In genomic region chr9:101397746-101398334, GRCh38 we compare ENCODE assay signal across 8 cellular contexts. TPM values are rescaled to one million over a fixed set of nuclear protein-coding genes. Genes with fewer than 3 reads are reported as not detected.
DNase-seq lines count a peak whose midpoint lies in the region; ATAC-seq and TF ChIP-seq lines count a peak whose summit lies in the region.

No MANE protein-coding gene starts in this region.

- peak overlapping the region; percentile 90 for H3K27ac ChIP-seq in brain microvascular endothelial cell

- peak in 1 of 2 donors; percentile 2 for DNase-seq in activated T-cell treated with anti-CD3 and anti-CD28 coated beads, Interleukin-2, amount 50 U/mL, for 72 hours
- DNase-seq in activated T-cell treated with anti-CD3 and anti-CD28 coated beads, Interleukin-2, amount 50 U/mL, for 48 hours = no peak
- DNase-seq in LNCaP clone FGC (ENCODE audit: low read depth) = no peak
- DNase-seq in brain microvascular endothelial cell = no peak
- no peak for DNase-seq in mesothelial cell of epicardium (ENCODE audit: low spot score in 2 of 2, unreplicated experiment in 2 of 2)
- DNase-seq in GF-D8 (lab: John Stamatoyannopoulos, UW) = no peak
- no peak for DNase-seq in NCI-H187 (lab: John Stamatoyannopoulos, UW)
- no peak for DNase-seq in sciatic nerve (ENCODE audit: low spot score)

- peaks cover 27% of the 10 kb centered on the region for H3K36me3 ChIP-seq in brain microvascular endothelial cell (replicated peaks)

- no peaks in the 10 kb centered on the region for H3K27me3 ChIP-seq in brain microvascular endothelial cell (replicated peaks)

- peak overlapping the region; percentile 90 to 99 for H3K4me3 Mint-ChIP-seq in activated T-cell treated with anti-CD3 and anti-CD28 coated beads, Interleukin-2, amount 50 U/mL, for 72 hours
- H3K4me3 Mint-ChIP-seq in mesothelial cell of epicardium = peak overlapping the region; percentile 96

- ATAC-seq in activated T-cell treated with anti-CD3 and anti-CD28 coated beads, Interleukin-2, amount 50 U/mL, for 72 hours (replicated peaks in 1 of 2) = no peak
- no peak for ATAC-seq in sciatic nerve

- in situ Hi-C loops in brain microvascular endothelial cell (cut with HindIII; ENCODE audit: low pct_ligation_motif_present, low sequenced_read_pairs) = no loop called here

- no peaks in the 10 kb centered on the region for H3K27me3 Mint-ChIP-seq in activated T-cell treated with anti-CD3 and anti-CD28 coated beads, Interleukin-2, amount 50 U/mL, for 72 hours (ENCODE audit: low read depth)
- H3K27me3 Mint-ChIP-seq in mesothelial cell of epicardium (ENCODE audit: low read depth) = no peaks in the 10 kb centered on the region

- peak overlapping the region; percentile 99 for H3K27ac Mint-ChIP-seq in activated T-cell treated with anti-CD3 and anti-CD28 coated beads, Interleukin-2, amount 50 U/mL, for 72 hours
- H3K27ac Mint-ChIP-seq in mesothelial cell of epicardium = peak overlapping the region; percentile 99

- peaks cover 66% of the 10 kb centered on the region for H3K4me1 Mint-ChIP-seq in activated T-cell treated with anti-CD3 and anti-CD28 coated beads, Interleukin-2, amount 50 U/mL, for 72 hours (ENCODE audit: low read depth)
- H3K4me1 Mint-ChIP-seq in mesothelial cell of epicardium = peaks cover 33% of the 10 kb centered on the region

- H3K4me3 ChIP-seq in LNCaP clone FGC (ENCODE audit: low read depth, low read length) (peak overlapping the region; percentile 57), brain microvascular endothelial cell (ENCODE audit: low read depth, low read length) (peak overlapping the region; percentile 88)

- intact Hi-C loops in sciatic nerve (cut with DNase I) = no loop called here

- peaks cover 12 to 13% of the 10 kb centered on the region in 2 donors for H3K9me3 Mint-ChIP-seq in activated T-cell treated with anti-CD3 and anti-CD28 coated beads, Interleukin-2, amount 50 U/mL, for 72 hours
- peaks cover 48% of the 10 kb centered on the region for H3K9me3 Mint-ChIP-seq in mesothelial cell of epicardium

- H3K36me3 Mint-ChIP-seq in activated T-cell treated with anti-CD3 and anti-CD28 coated beads, Interleukin-2, amount 50 U/mL, for 72 hours (ENCODE audit: insufficient read depth in 2 of 2) = peaks cover 42 to 70% of the 10 kb centered on the region in 2 donors
- H3K36me3 Mint-ChIP-seq in mesothelial cell of epicardium = peaks cover 65% of the 10 kb centered on the region

- TF ChIP-seq CTCF in LNCaP clone FGC (IDR thresholded peaks at IDR 0.05; ENCODE audit: control insufficient read depth, extremely low read depth, insufficient read depth) (no peak), brain microvascular endothelial cell (IDR thresholded peaks at IDR 0.05; ENCODE audit: low read depth, low read length, missing control alignments) (no peak), mesothelial cell of epicardium (IDR thresholded peaks at IDR 0.05; ENCODE audit: unreplicated experiment) (no peak)

RNA-seq across cellular contexts. Expression of gene MRPL50, which starts 0.6 kb away (rescaled TPM):
- 10 to 100 TPM; 11.6 to 11.8 TPM for total RNA-seq in activated T-cell treated with anti-CD3 and anti-CD28 coated beads, Interleukin-2, amount 50 U/mL, for 72 hours
- total RNA-seq in mesothelial cell of epicardium (9.5 to 11.0 TPM (median 10.2 TPM) in 3 replicates), sciatic nerve (11.3 TPM)

RNA-seq across cellular contexts. Expression of gene ZNF189, which starts 0.8 kb away (rescaled TPM):
- 1 to 10 TPM; 8.3 to 9.0 TPM for total RNA-seq in activated T-cell treated with anti-CD3 and anti-CD28 coated beads, Interleukin-2, amount 50 U/mL, for 72 hours
- total RNA-seq in mesothelial cell of epicardium = 29.4 to 32.1 TPM (median 30.1 TPM) in 3 replicates
- total RNA-seq in sciatic nerve = 31.1 TPM

RNA-seq across cellular contexts. Expression of gene BAAT, which starts 13.0 kb away (rescaled TPM):
- under 1 TPM; 0.19 to 0.24 TPM for total RNA-seq in activated T-cell treated with anti-CD3 and anti-CD28 coated beads, Interleukin-2, amount 50 U/mL, for 72 hours
- total RNA-seq in mesothelial cell of epicardium (0.07 TPM in 2 of 3 replicates, not detected in the other), sciatic nerve (not detected)

RNA-seq across cellular contexts. Expression of gene ALDOB, which starts 37.7 kb away (rescaled TPM):
- total RNA-seq in activated T-cell treated with anti-CD3 and anti-CD28 coated beads, Interleukin-2, amount 50 U/mL, for 72 hours = not detected
- not detected in 3 replicates for total RNA-seq in mesothelial cell of epicardium
- not detected for total RNA-seq in sciatic nerve
